Comparison of ENCODE assay signal across 1 cellular context in the genomic region with DNA sequence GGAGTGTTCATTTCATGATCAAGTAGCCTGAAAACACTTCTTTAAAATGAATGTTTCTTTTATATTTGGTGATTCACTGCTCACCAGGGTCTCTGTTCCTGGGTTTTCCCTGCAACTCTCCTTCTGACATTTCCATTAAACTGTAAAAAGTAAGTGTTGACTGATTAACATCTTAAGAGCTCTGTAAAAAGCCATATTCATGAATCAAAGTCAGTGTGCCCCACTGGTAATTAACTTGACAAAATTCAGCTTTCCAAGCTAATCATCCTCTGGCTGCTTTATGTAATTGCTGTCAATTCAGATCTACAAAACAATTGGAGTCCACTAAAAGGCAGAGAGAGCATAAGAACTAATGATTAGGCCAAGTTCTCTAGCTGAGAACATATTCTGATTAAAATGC.
TF ChIP-seq lines count a peak whose summit lies in the region.

No MANE protein-coding gene starts in this region.

TF ChIP-seq in HEK293, 187 proteins besides CTCF, POLR2A, EP300 and RAD21 (continued from another document):
- TF ChIP-seq, protein P1, sequence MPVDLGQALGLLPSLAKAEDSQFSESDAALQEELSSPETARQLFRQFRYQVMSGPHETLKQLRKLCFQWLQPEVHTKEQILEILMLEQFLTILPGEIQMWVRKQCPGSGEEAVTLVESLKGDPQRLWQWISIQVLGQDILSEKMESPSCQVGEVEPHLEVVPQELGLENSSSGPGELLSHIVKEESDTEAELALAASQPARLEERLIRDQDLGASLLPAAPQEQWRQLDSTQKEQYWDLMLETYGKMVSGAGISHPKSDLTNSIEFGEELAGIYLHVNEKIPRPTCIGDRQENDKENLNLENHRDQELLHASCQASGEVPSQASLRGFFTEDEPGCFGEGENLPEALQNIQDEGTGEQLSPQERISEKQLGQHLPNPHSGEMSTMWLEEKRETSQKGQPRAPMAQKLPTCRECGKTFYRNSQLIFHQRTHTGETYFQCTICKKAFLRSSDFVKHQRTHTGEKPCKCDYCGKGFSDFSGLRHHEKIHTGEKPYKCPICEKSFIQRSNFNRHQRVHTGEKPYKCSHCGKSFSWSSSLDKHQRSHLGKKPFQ (tag by site-specific recombination; IDR thresholded peaks at IDR 0.05): peak; percentile 67; the same call in 1 of the 2 replicates
- TF ChIP-seq OSR2 (tag by site-specific recombination; IDR thresholded peaks at IDR 0.05) (peak; percentile 92), MZF1 (tag by site-specific recombination; IDR thresholded peaks at IDR 0.05; ENCODE audit: borderline replicate concordance) (no peak), ZIC2 (tag by site-specific recombination; IDR thresholded peaks at IDR 0.05) (peak; percentile 21; the same call in 1 of the 2 replicates)
- TF ChIP-seq, protein P2, sequence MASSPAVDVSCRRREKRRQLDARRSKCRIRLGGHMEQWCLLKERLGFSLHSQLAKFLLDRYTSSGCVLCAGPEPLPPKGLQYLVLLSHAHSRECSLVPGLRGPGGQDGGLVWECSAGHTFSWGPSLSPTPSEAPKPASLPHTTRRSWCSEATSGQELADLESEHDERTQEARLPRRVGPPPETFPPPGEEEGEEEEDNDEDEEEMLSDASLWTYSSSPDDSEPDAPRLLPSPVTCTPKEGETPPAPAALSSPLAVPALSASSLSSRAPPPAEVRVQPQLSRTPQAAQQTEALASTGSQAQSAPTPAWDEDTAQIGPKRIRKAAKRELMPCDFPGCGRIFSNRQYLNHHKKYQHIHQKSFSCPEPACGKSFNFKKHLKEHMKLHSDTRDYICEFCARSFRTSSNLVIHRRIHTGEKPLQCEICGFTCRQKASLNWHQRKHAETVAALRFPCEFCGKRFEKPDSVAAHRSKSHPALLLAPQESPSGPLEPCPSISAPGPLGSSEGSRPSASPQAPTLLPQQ (tag by site-specific recombination; IDR thresholded peaks at IDR 0.05): no peak
